11 cellular contexts compared by ENCODE assay signal in the genomic region with DNA sequence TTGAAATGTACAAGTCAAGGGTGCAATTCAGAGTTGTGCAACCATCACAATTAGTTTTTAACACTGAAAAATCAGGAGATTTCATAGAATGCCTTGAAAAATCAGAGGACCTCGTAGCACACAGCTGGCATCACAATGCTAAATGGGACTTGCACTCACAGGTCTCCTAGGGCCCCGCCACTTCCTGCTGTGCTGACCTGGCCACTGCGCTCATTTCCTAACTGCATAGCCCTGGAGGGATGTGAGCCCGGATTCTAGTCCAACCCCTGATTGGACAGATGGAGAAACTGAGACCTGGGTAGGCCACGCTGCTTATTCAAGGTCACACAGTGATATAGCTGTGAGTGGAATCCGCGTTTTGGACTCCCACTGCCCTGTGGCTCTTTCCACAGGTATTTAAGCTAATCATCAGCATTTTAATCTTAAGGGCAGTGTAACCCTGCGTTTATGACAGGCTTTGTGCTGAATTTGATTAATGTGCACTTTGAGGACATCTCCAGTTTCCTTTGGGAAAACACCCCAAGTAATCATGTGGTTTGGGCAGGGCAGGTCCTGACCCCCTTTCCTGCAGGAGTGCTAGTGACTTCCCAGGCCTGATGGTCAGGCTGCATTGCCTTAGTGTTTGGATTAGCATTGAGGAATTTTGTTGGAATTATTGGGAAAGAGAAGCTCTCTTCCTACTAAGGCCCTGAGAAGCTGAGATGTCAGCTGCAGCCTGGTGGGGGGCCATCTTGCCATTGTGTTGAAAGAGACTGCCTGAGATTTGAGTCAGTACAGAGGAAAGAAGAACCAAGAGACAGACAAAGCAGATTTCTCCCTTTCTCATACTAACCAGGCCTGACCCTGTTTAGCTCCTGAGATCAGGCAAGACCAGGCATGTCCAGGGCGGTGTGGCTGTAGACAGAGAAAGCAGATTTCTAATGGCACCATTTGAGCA. TPM values are rescaled to one million over a fixed set of nuclear protein-coding genes. Genes with fewer than 3 reads are reported as not detected.
DNase-seq lines count a peak whose midpoint lies in the region; ATAC-seq and TF ChIP-seq lines count a peak whose summit lies in the region.
"Had no signal": no experiment of that assay in that cellular context is flagged by ENCODE, and none has a peak within 500 bp of the region (broad histone marks: within the 10 kb centered on the region; RNA-seq: fewer than 3 reads in every experiment).

No MANE protein-coding gene starts in this region.

- H3K4me3 ChIP-seq in H7 (ENCODE audit: insufficient read depth, low read depth, low read length) (no peak overlapping the region), right atrium auricular region (no peak overlapping the region), heart right ventricle (no peak overlapping the region)

- H3K4me1 Mint-ChIP-seq in T-helper 17 cell: peaks cover 15% of the 10 kb centered on the region

- peaks cover 73% of the 10 kb centered on the region for H3K27me3 Mint-ChIP-seq in T-helper 17 cell

- H3K27ac ChIP-seq in right atrium auricular region: no peak overlapping the region
- no peak overlapping the region for H3K27ac ChIP-seq in heart right ventricle

- peak; percentile 42 for DNase-seq in EL
- peak; percentile 71 for DNase-seq in H7
- DNase-seq in SHP77 treated with DMSO at 0.1 percent for 48 hours (lab: John Stamatoyannopoulos, UW): peak; percentile 33
- DNase-seq in hepatic stellate cell (ENCODE audit: low spot score): peak; percentile 64
- DNase-seq in right atrium auricular region (ENCODE audit: low spot score): no peak
- no peak for DNase-seq in SW 1271 (lab: John Stamatoyannopoulos, UW)
- DNase-seq in heart right ventricle: no peak
- no peak for DNase-seq in T-helper 17 cell
- DNase-seq: activated CD8-positive, alpha-beta memory T cell treated with anti-CD3 and anti-CD28 coated beads, Interleukin-2, amount 50 U/mL, for 4 hours; hypothalamus; NCI-H1694 treated with DMSO at 0.1 percent for 48 hours had no signal

- H3K4me3 Mint-ChIP-seq in T-helper 17 cell: no peak overlapping the region

- peaks cover 14% of the 10 kb centered on the region for H3K27me3 ChIP-seq in H7 (ENCODE audit: control insufficient read depth, insufficient read depth, low read length)
- H3K27me3 ChIP-seq in right atrium auricular region: no peaks in the 10 kb centered on the region
- H3K27me3 ChIP-seq in heart right ventricle: peaks cover 0 to 76% (median 13%) of the 10 kb centered on the region in 7 donors

- H3K36me3 Mint-ChIP-seq in T-helper 17 cell (ENCODE audit: low read depth): peaks cover 3% of the 10 kb centered on the region

- H3K36me3 ChIP-seq in H7 (replicated peaks; ENCODE audit: control insufficient read depth, insufficient read depth, low read length): no peaks in the 10 kb centered on the region
- no peaks in the 10 kb centered on the region for H3K36me3 ChIP-seq in right atrium auricular region
- H3K36me3 ChIP-seq in heart right ventricle: no peaks in the 10 kb centered on the region

- no peak overlapping the region for H3K27ac Mint-ChIP-seq in T-helper 17 cell

- H3K4me1 ChIP-seq in right atrium auricular region (peaks cover 0 to 24% of the 10 kb centered on the region in 2 donors), heart right ventricle (peaks cover 0 to 23% (median 9%) of the 10 kb centered on the region in 9 donors)

- intact Hi-C loops in heart right ventricle (cut with DNase I): loop anchor here in 7 of 10 donors (1.0 to 10.0 kb wide), 9 partner anchors 18 to 1023 kb away; a partner anchor contains a TSS

- TF ChIP-seq CTCF in right atrium auricular region (IDR thresholded peaks at IDR 0.05) (no peak), heart right ventricle (IDR thresholded peaks at IDR 0.05) (no peak)

- WGBS in heart right ventricle, 2 donors: 78 to 83% methylated on average over 9 of the region's 9 CpGs

- H3K9me3 ChIP-seq in right atrium auricular region (no peaks in the 10 kb centered on the region), heart right ventricle (no peaks in the 10 kb centered on the region), T-helper 17 cell (ENCODE audit: control insufficient read depth, low read length, poor library complexity, severe bottlenecking) (no peaks in the 10 kb centered on the region)

- ATAC-seq in heart right ventricle (no peak), T-helper 17 cell (no peak)

RNA-seq across cellular contexts. Expression of a gene that starts 36.2 kb away (rescaled TPM):
- total RNA-seq in H7 (2014; rRNA removed; shearing (Covaris generic)): 17.8 and 29.5 TPM in 2 replicates
- total RNA-seq in right atrium auricular region (10 to 100 TPM; 16.0 to 16.1 TPM), heart right ventricle (10 to 100 TPM in 3 of 10 donors, 1 to 10 TPM in 7; 3.7 to 26.9 (median 6.8) TPM), T-helper 17 cell (not detected)
- polyA plus RNA-seq in heart right ventricle: 1 to 10 TPM; 4.0 to 4.6 TPM

RNA-seq across cellular contexts. Expression of a gene that starts 57.0 kb away (rescaled TPM):
- 2.4 and 3.8 TPM in 2 replicates for total RNA-seq in H7 (2014; rRNA removed; shearing (Covaris generic))
- 100 to 1,000 TPM; 285 to 402 TPM for total RNA-seq in right atrium auricular region
- 100 to 1,000 TPM; 137 to 295 (median 192) TPM for total RNA-seq in heart right ventricle
- 100 to 1,000 TPM in 1 of 2 donors, 10 to 100 TPM in 1; 69.1 to 274 TPM for polyA plus RNA-seq in heart right ventricle
- total RNA-seq in T-helper 17 cell: not detected

Comparison
In these comparisons a context has a peak if more than half of its experiments do, and no peak if none do; other contexts are left out.
1. DNase-seq: peak in EL (single experiment), H7 (single experiment), SHP77 treated with DMSO at 0.1 percent for 48 hours (single experiment) and hepatic stellate cell (single experiment); none in right atrium auricular region (single experiment), SW 1271 (0 of 2), heart right ventricle (0 of 2) and T-helper 17 cell (0 of 3).
2. RNA of a gene that starts 36.2 kb away (total RNA-seq): 17.8 to 29.5 TPM in H7, 16.0 to 16.1 TPM in right atrium auricular region and 3.7 to 26.9 TPM in heart right ventricle; not detected in T-helper 17 cell; every median in the first group is over 4 times any median in the second.
3. RNA of a gene that starts 57.0 kb away (total RNA-seq): 285 to 402 TPM in right atrium auricular region and 137 to 295 TPM in heart right ventricle; 2.4 to 3.8 TPM in H7 and not detected in T-helper 17 cell; every median in the first group is over 10 times any median in the second.